1 cellular context compared by ENCODE assay signal in the genomic region with DNA sequence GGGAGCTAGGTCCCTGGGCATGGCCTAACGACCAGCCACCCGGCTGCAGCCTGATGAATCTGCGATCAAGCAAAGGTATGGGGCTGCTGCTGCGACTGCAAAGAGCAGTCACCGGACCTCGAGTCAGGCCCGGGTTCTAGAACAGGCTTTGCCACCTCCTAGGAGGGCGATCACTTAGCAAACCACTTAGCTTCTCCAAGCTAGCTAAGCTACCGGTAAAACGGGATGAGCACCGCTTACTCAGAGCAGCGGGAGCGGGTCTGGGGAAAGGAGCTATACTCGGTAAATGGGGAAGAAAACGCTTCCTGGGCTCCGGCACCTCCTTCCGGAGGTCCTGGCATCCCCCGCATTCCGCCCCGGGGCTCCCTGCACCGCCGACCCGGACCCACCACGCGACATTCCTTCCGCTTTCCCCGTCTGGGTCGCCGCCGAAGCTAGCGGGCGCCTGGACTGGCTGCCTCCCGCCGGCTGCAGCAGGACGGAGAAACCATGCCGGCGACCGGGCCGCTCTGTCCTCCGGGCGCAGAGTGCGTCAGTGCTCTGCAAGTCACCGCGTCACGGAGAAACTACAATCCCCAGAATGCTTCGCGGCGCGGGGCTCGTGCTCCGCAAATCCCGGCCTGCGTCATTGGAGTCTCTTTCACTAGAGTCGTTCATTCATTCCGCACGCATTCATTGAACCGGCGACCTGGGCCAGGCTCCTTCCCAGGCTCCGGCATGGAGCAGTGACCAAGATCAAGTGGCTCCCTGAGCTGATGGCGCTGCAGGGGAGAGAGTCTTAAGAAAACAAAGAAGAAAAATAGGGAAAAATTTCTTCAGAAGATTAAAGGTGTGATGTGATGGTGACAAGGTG.
TF ChIP-seq lines count a peak whose summit lies in the region.

A gene (minus strand): TSS at position 531 of the 853 bp plus-strand sequence. CDS start 3,779 bp downstream, outside the sequence.

TF ChIP-seq in H1, 55 proteins besides CTCF, POLR2A, EP300 and RAD21 (continued from another document):
- TF ChIP-seq CHD1 (IDR thresholded peaks at IDR 0.05; ENCODE audit: low read depth, low read length): no peak
